ENCODE assay signal across 1 cellular context in genomic region chr6:12903246-12903645, GRCh38.
TF ChIP-seq lines count a peak whose summit lies in the region.

No MANE protein-coding gene starts in this region.

TF ChIP-seq in GM12878, 131 proteins besides CTCF, POLR2A, EP300 and RAD21:
- TF ChIP-seq ZNF592 (IDR thresholded peaks at IDR 0.05) (no peak), BRCA1 (IDR thresholded peaks at IDR 0.05; ENCODE audit: low read depth, low read length) (no peak), RELA (IDR thresholded peaks at IDR 0.05; ENCODE audit: borderline replicate concordance, partially characterized antibody) (no peak), ZSCAN29 (IDR thresholded peaks at IDR 0.05) (no peak), PRDM15 (CRISPR knock-in tag; IDR thresholded peaks at IDR 0.05) (no peak), ZBTB33 (IDR thresholded peaks at IDR 0.05) (no peak), SPI1 (IDR thresholded peaks at IDR 0.05; ENCODE audit: borderline replicate concordance, insufficient read depth, low read depth, low read length) (peak; percentile 13; the same call in 1 of the 2 replicates), CBFB (IDR thresholded peaks at IDR 0.05; ENCODE audit: low read depth) (no peak)
